In the genomic region with DNA sequence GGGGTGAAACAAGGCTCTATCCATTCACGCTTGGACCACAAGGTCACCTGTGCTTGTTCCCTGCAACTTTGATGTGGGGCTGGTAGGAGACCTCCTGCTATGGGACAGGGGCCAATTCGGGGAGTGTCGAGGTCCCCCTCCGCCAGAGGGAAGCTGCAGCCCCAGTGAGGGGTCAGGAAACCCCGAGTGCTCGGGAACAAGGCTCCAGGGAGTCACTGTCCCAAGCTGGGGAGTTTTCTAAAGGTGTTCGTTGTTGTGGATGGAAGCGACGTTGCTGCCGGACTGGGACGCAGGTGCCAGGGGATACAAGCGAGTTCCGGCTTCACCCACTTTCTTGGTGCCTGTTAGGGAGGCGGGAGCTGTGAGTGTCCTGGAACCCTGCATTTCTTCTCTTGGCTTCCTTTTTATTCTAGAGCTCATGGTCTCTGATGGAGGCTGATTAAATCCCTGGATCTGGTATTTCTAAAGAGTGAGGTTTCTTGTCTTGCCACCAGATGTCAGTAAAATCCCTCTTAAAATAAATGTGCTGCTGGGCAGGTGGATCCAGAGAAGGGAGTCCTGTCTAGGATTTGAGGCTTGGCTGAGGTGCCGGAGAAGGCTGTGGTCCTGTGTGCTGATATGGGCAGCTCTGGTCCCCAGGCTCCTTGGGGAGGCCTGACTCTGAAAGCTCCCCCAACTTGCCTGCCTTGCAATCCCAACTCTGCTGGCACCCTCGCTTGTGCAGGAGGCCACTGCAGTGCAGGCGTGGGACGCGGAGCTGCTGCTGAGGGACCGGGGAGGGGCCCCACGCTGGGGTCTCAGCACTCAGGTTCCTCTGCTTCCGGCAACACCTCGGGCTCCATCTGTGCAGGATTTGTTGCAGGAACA, we compare ENCODE assay signal across 9 cellular contexts.
DNase-seq lines count a peak whose midpoint lies in the region; ATAC-seq and TF ChIP-seq lines count a peak whose summit lies in the region.
"Had no signal": no experiment of that assay in that cellular context is flagged by ENCODE, and none has a peak within 500 bp of the region (broad histone marks: within the 10 kb centered on the region; RNA-seq: fewer than 3 reads in every experiment).

No MANE protein-coding gene starts in this region.

- H4K20me1 ChIP-seq in DOHH2 (ENCODE audit: control insufficient read depth, insufficient read depth, low read depth, low read length): no peaks in the 10 kb centered on the region

- H3K27ac ChIP-seq in DOHH2 (ENCODE audit: low read depth, low read length) (no peak overlapping the region), esophagus squamous epithelium (no peak overlapping the region)

- peaks cover 46% of the 10 kb centered on the region for H3K27me3 Mint-ChIP-seq in nephron (ENCODE audit: low read depth)
- H3K27me3 Mint-ChIP-seq in stimulated activated naive CD8-positive, alpha-beta T cell treated with anti-CD3 and anti-CD28 coated beads, Interleukin-15, amount 100 ng/mL, for 72 hours: peaks cover 9% of the 10 kb centered on the region
- H3K27me3 Mint-ChIP-seq in activated CD4-positive, alpha-beta T cell treated with anti-CD3 and anti-CD28 coated beads, Interleukin-2, amount 10 ng/mL, durations not matched to agents 7 days and 5 days: no peaks in the 10 kb centered on the region

- no peaks in the 10 kb centered on the region for H3K9me3 Mint-ChIP-seq in nephron
- no peaks in the 10 kb centered on the region for H3K9me3 Mint-ChIP-seq in stimulated activated naive CD8-positive, alpha-beta T cell treated with anti-CD3 and anti-CD28 coated beads, Interleukin-15, amount 100 ng/mL, for 72 hours
- H3K9me3 Mint-ChIP-seq in activated CD4-positive, alpha-beta T cell treated with anti-CD3 and anti-CD28 coated beads, Interleukin-2, amount 10 ng/mL, durations not matched to agents 7 days and 5 days: no peaks in the 10 kb centered on the region
- H3K9me3 Mint-ChIP-seq: memory B cell had no signal

- TF ChIP-seq POLR2A in esophagus squamous epithelium (IDR thresholded peaks at IDR 0.05): no peak

- intact Hi-C loops in esophagus squamous epithelium (cut with DNase I): loop anchor here (2.0 kb wide), 1 partner anchor 970 kb away; no protein-coding TSS in a partner anchor

- H3K9me3 ChIP-seq in DOHH2 (ENCODE audit: control insufficient read depth, insufficient read depth, low read length) (no peaks in the 10 kb centered on the region), esophagus squamous epithelium (no peaks in the 10 kb centered on the region)

- no peaks in the 10 kb centered on the region for H3K4me1 Mint-ChIP-seq in nephron
- no peaks in the 10 kb centered on the region for H3K4me1 Mint-ChIP-seq in stimulated activated naive CD8-positive, alpha-beta T cell treated with anti-CD3 and anti-CD28 coated beads, Interleukin-15, amount 100 ng/mL, for 72 hours
- no peaks in the 10 kb centered on the region for H3K4me1 Mint-ChIP-seq in activated CD4-positive, alpha-beta T cell treated with anti-CD3 and anti-CD28 coated beads, Interleukin-2, amount 10 ng/mL, durations not matched to agents 7 days and 5 days
- H3K4me1 Mint-ChIP-seq: memory B cell had no signal

- no peak overlapping the region for H3K27ac Mint-ChIP-seq in nephron
- H3K27ac Mint-ChIP-seq in stimulated activated naive CD8-positive, alpha-beta T cell treated with anti-CD3 and anti-CD28 coated beads, Interleukin-15, amount 100 ng/mL, for 72 hours: peak overlapping the region in 1 of 2 donors; percentile 48
- no peak overlapping the region for H3K27ac Mint-ChIP-seq in activated CD4-positive, alpha-beta T cell treated with anti-CD3 and anti-CD28 coated beads, Interleukin-2, amount 10 ng/mL, durations not matched to agents 7 days and 5 days
- H3K27ac Mint-ChIP-seq: memory B cell had no signal

- H3K4me3 Mint-ChIP-seq in nephron: no peak overlapping the region
- no peak overlapping the region for H3K4me3 Mint-ChIP-seq in stimulated activated naive CD8-positive, alpha-beta T cell treated with anti-CD3 and anti-CD28 coated beads, Interleukin-15, amount 100 ng/mL, for 72 hours
- no peak overlapping the region for H3K4me3 Mint-ChIP-seq in activated CD4-positive, alpha-beta T cell treated with anti-CD3 and anti-CD28 coated beads, Interleukin-2, amount 10 ng/mL, durations not matched to agents 7 days and 5 days
- H3K4me3 Mint-ChIP-seq: memory B cell had no signal

- no peaks in the 10 kb centered on the region for H3K4me1 ChIP-seq in DOHH2 (ENCODE audit: control insufficient read depth, low read length)
- peaks cover 0 to 18% (median 4%) of the 10 kb centered on the region in 3 donors for H3K4me1 ChIP-seq in esophagus squamous epithelium

- no peaks in the 10 kb centered on the region for H3K27me3 ChIP-seq in DOHH2 (ENCODE audit: control insufficient read depth, low read length)
- peaks cover 0 to 33% (median 0%) of the 10 kb centered on the region in 4 donors for H3K27me3 ChIP-seq in esophagus squamous epithelium

- H3K4me2 ChIP-seq in DOHH2 (ENCODE audit: low read length): no peak overlapping the region

- no peaks in the 10 kb centered on the region for H3F3A ChIP-seq in DOHH2 (ENCODE audit: control insufficient read depth, insufficient read depth)

- no peak overlapping the region for H3K4me3 ChIP-seq in DOHH2 (ENCODE audit: low read length)
- H3K4me3 ChIP-seq in esophagus squamous epithelium: no peak overlapping the region

- TF ChIP-seq CTCF in DOHH2 (IDR thresholded peaks at IDR 0.05; ENCODE audit: low read depth, low read length, poor library complexity, severe bottlenecking) (peak; percentile 58), esophagus squamous epithelium (IDR thresholded peaks at IDR 0.05) (peak; percentile 12 to 67 (median 56)), nephron (IDR thresholded peaks at IDR 0.05; ENCODE audit: unreplicated experiment in 3 of 3) (peak; percentile 57 to 72 (median 60))

- 57 to 70% methylated on average over 11 to 17 of the region's 23 CpGs for WGBS in esophagus squamous epithelium, 2 donors

- ATAC-seq in GM18858 (IDR thresholded peaks at IDR 0.05; ENCODE audit: unreplicated experiment): no peak
- no peak for ATAC-seq in stimulated activated naive CD8-positive, alpha-beta T cell treated with anti-CD3 and anti-CD28 coated beads, Interleukin-15, amount 100 ng/mL, for 72 hours

- POLR2A ChIA-PET in activated CD4-positive, alpha-beta T cell treated with anti-CD3 and anti-CD28 coated beads, Interleukin-2, amount 10 ng/mL, durations not matched to agents 7 days and 5 days (lab: Charles Lee): interaction anchor here (0.5 kb wide), 1 partner anchor 1132 kb away, joined by 3 read pairs; no protein-coding TSS in a partner anchor

- no peaks in the 10 kb centered on the region for H3K79me2 ChIP-seq in DOHH2 (ENCODE audit: control insufficient read depth, low read length)

- H3K9me2 ChIP-seq in DOHH2 (replicated peaks; ENCODE audit: control insufficient read depth, low read length): no peaks in the 10 kb centered on the region

- no peaks in the 10 kb centered on the region for H3K36me3 Mint-ChIP-seq in nephron (ENCODE audit: low read depth)
- H3K36me3 Mint-ChIP-seq in activated CD4-positive, alpha-beta T cell treated with anti-CD3 and anti-CD28 coated beads, Interleukin-2, amount 10 ng/mL, durations not matched to agents 7 days and 5 days (ENCODE audit: low read depth): no peaks in the 10 kb centered on the region
- H3K36me3 Mint-ChIP-seq: memory B cell had no signal

- CTCF ChIA-PET in activated CD4-positive, alpha-beta T cell treated with anti-CD3 and anti-CD28 coated beads, Interleukin-2, amount 10 ng/mL, durations not matched to agents 7 days and 5 days (lab: Charles Lee): no interaction called here

- peak; percentile 44 to 77 for DNase-seq in Kasumi-1 (lab: John Stamatoyannopoulos, UW)
- DNase-seq in RKO (ENCODE audit: low spot score): peak; percentile 52
- no peak for DNase-seq in esophagus squamous epithelium (lab: John Stamatoyannopoulos, UW)
- DNase-seq in stimulated activated naive CD8-positive, alpha-beta T cell treated with anti-CD3 and anti-CD28 coated beads, Interleukin-15, amount 100 ng/mL, for 72 hours: no peak
- DNase-seq in activated CD4-positive, alpha-beta T cell treated with anti-CD3 and anti-CD28 coated beads, Interleukin-2, amount 10 ng/mL, durations not matched to agents 7 days and 5 days: no peak

- no peaks in the 10 kb centered on the region for H3K36me3 ChIP-seq in DOHH2 (ENCODE audit: control insufficient read depth, low read length)
- no peaks in the 10 kb centered on the region for H3K36me3 ChIP-seq in esophagus squamous epithelium

Comparison
In these comparisons a context has a peak if more than half of its experiments do, and no peak if none do; other contexts are left out.
1. DNase-seq: peak in Kasumi-1 (2 of 2) and RKO (single experiment); none in esophagus squamous epithelium (single experiment), stimulated activated naive CD8-positive, alpha-beta T cell treated with anti-CD3 and anti-CD28 coated beads, Interleukin-15, amount 100 ng/mL, for 72 hours (0 of 2) and activated CD4-positive, alpha-beta T cell treated with anti-CD3 and anti-CD28 coated beads, Interleukin-2, amount 10 ng/mL, durations not matched to agents 7 days and 5 days (single experiment).
2. Peak in every context shown above with its lines, with median percentiles within 50 percentile points of each other: CTCF ChIP-seq.